8 cellular contexts compared by ENCODE assay signal in the genomic region with DNA sequence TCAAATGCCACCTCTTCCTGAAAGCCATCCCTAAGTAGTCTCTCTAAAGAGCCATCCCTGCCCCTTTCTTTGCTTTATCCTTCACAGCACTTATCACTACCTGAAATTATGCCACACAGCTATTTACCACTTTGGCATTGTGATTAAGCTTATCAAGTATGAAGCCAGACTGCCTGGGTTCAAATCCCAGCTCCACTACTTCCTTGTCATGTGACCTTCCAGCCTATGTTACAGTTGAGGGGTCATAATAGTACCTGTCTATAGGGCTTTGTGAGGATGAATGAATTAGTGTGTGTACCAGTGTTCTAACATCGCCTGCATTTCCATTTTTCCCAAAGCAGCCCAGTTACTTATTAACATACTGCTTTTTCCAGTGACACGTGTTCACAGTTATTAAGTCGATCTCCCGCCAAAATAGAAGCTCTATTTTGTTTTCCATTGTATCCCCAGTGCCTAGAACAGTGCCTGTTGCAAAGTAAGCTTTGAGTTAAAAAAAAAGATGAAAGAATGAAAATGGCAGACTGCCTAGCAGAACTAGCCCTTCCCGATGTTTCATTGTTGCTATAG. TPM values are rescaled to one million over a fixed set of nuclear protein-coding genes. Genes with fewer than 3 reads are reported as not detected.
A peak's percentile ranks its signal among the peaks of the same experiment; 100 is the strongest.
DNase-seq lines count a peak whose midpoint lies in the region; ATAC-seq, FAIRE-seq and TF ChIP-seq lines count a peak whose summit lies in the region.

No MANE protein-coding gene starts in this region.

- CTCF ChIA-PET in AG04450 (lab: Charles Lee) = interaction anchor here (0.6 to 3.3 kb wide), 10 partner anchors 9 to 240 kb away, joined by 3 to 27 read pairs (median 5); no protein-coding TSS in a partner anchor

- H3T11ph ChIP-seq in H9 (ENCODE audit: low read length) = peak overlapping the region; percentile 37

- H3K36me3 ChIP-seq in mesendoderm (ENCODE audit: control insufficient read depth, insufficient read depth, low read length) = no peaks in the 10 kb centered on the region

- H2BK5ac ChIP-seq in H9 (ENCODE audit: insufficient read length, low read length) (no peak overlapping the region), mesendoderm (ENCODE audit: low read length) (no peak overlapping the region)

- no peaks in the 10 kb centered on the region for H3K23me2 ChIP-seq in H9 (ENCODE audit: insufficient read length, low read depth, low read length, poor library complexity, severe bottlenecking)

- H3K79me2 ChIP-seq in H9 (ENCODE audit: insufficient read depth, low read length) (no peaks in the 10 kb centered on the region), mesendoderm (ENCODE audit: control insufficient read depth, insufficient read depth, low read length) (no peaks in the 10 kb centered on the region)

- no peak for TF ChIP-seq CTCF in AG04450 (IDR thresholded peaks at IDR 0.05; ENCODE audit: low read depth, low read length)
- TF ChIP-seq CTCF in H9 (conservative IDR thresholded peaks at IDR 0.05) = no peak
- TF ChIP-seq CTCF in astrocyte of the spinal cord (IDR thresholded peaks at IDR 0.05; ENCODE audit: low read depth, low read length) = no peak

- no peak overlapping the region for H3K4me3 Mint-ChIP-seq in H9

- H2AK5ac ChIP-seq in H9 (ENCODE audit: insufficient read length, low read length) = no peak overlapping the region
- no peak overlapping the region for H2AK5ac ChIP-seq in mesendoderm (ENCODE audit: low read length)

- H3K4me2 ChIP-seq in H9 (ENCODE audit: insufficient read depth, insufficient read length, low read length) (peak overlapping the region; percentile 41), mesendoderm (ENCODE audit: low read length) (peak overlapping the region; percentile 47)

- H3K9ac ChIP-seq in H9 (ENCODE audit: extremely low read depth, insufficient read length, low read length) (peak overlapping the region; percentile 49), mesendoderm (ENCODE audit: low read length) (peak overlapping the region; percentile 63)

- no peak overlapping the region for H4K8ac ChIP-seq in H9 (replicated peaks; ENCODE audit: insufficient read length, low read depth, low read length)
- H4K8ac ChIP-seq in mesendoderm (ENCODE audit: low read depth, low read length) = no peak overlapping the region

- H3K27me3 Mint-ChIP-seq in H9 (ENCODE audit: low read depth) = peaks cover 2% of the 10 kb centered on the region; the same call in 1 of the 2 replicates

- H2BK15ac ChIP-seq in H9 (ENCODE audit: low read depth, low read length) = no peak overlapping the region
- H2BK15ac ChIP-seq in mesendoderm (replicated peaks; ENCODE audit: low read depth) = no peak overlapping the region

- H2AFZ ChIP-seq in H9 (ENCODE audit: low read length) = no peak overlapping the region

- FAIRE-seq in frontal cortex (lab: Jason Lieb, UNC) = no peak

- in situ Hi-C loops in astrocyte of the spinal cord (cut with HindIII; ENCODE audit: low sequenced_read_pairs) = no loop called here

- no peak overlapping the region for H3K23ac ChIP-seq in H9 (ENCODE audit: insufficient read length, low read depth, low read length)
- no peak overlapping the region for H3K23ac ChIP-seq in mesendoderm (ENCODE audit: low read length)

- H3K18ac ChIP-seq in H9 (ENCODE audit: insufficient read length, low read depth, low read length) (peak overlapping the region; percentile 74), mesendoderm (ENCODE audit: low read length) (no peak overlapping the region)

- 0 out of 2 replicates have a peak, but pooled peaks cover 2% of the 10 kb centered on the region for H3K4me1 ChIP-seq in H9 (ENCODE audit: insufficient read depth, low read length)
- peaks cover 2% of the 10 kb centered on the region for H3K4me1 ChIP-seq in mesendoderm (ENCODE audit: control insufficient read depth, low read depth, low read length)

- ATAC-seq in GM18870 (IDR thresholded peaks at IDR 0.05; ENCODE audit: unreplicated experiment) (no peak), GM18502 (IDR thresholded peaks at IDR 0.05; ENCODE audit: poor library complexity, unreplicated experiment) (no peak)

- H2BK20ac ChIP-seq in H9 (ENCODE audit: low read depth, low read length, poor library complexity, severe bottlenecking) = no peak overlapping the region

- H4K5ac ChIP-seq in H9 (ENCODE audit: insufficient read length, low read depth, low read length) = no peak overlapping the region
- no peak overlapping the region for H4K5ac ChIP-seq in mesendoderm (ENCODE audit: low read length)

- no peaks in the 10 kb centered on the region for H3K4me1 Mint-ChIP-seq in H9

- H4K91ac ChIP-seq in H9 (ENCODE audit: insufficient read length, low read depth, low read length) = no peak overlapping the region

- H3K79me1 ChIP-seq in H9 (ENCODE audit: insufficient read depth, low read depth, low read length, poor library complexity, severe bottlenecking) (no peaks in the 10 kb centered on the region), mesendoderm (ENCODE audit: low read length) (no peaks in the 10 kb centered on the region)

- H3K27me3 ChIP-seq in AG04450 (ENCODE audit: control insufficient read depth, insufficient read depth, low read length) (no peaks in the 10 kb centered on the region), H9 (ENCODE audit: insufficient read depth, low read length) (no peaks in the 10 kb centered on the region), mesendoderm (ENCODE audit: insufficient read depth, low read length, poor library complexity) (no peaks in the 10 kb centered on the region)

- POLR2A ChIA-PET in AG04450 (lab: Yijun Ruan, JAX) = interaction anchor here (0.8 to 1.1 kb wide), 6 partner anchors 9 to 93 kb away, joined by 3 to 4 read pairs (median 4); a partner anchor contains a TSS

- no peak overlapping the region for H3K27ac Mint-ChIP-seq in H9

- H3K27ac ChIP-seq in AG04450 (ENCODE audit: low read depth, low read length) (peak overlapping the region; percentile 66), H9 (ENCODE audit: insufficient read length, low read depth, low read length) (peak overlapping the region; percentile 27), mesendoderm (ENCODE audit: low read depth, low read length) (no peak overlapping the region)

- peaks cover 0 to 2% of the 10 kb centered on the region in 2 experiments; a peak in 1 of 5 replicates for H3K9me3 Mint-ChIP-seq in H9

- H3K14ac ChIP-seq in H9 (ENCODE audit: insufficient read depth, low read length) = peak overlapping the region; percentile 24; the same call in 1 of the 2 replicates

- no peak for DNase-seq in AG04450 (ENCODE audit: low read depth, low spot score)
- no peak for DNase-seq in H9
- DNase-seq in astrocyte of the spinal cord (ENCODE audit: low read depth, low spot score) = no peak
- DNase-seq in mesendoderm = no peak
- DNase-seq in frontal cortex (ENCODE audit: low spot score in 2 of 2) = no peak
- no peak for DNase-seq in nucleus accumbens (lab: John Stamatoyannopoulos, UW)

- no CpG with 5 or more reads among the region's 5 CpGs for WGBS in H9 (ENCODE audit: extremely low coverage, insufficient read length, low lambda C conversion rate)
- WGBS in mesendoderm (ENCODE audit: extremely low coverage, insufficient coverage, low lambda C conversion rate) = no CpG with 5 or more reads among the region's 5 CpGs

- no peak overlapping the region for H2BK12ac ChIP-seq in H9 (ENCODE audit: insufficient read length, low read depth, low read length)

- no peaks in the 10 kb centered on the region; a peak in 1 of 7 replicates for H3K36me3 Mint-ChIP-seq in H9 (ENCODE audit: insufficient read depth in 1 of 3, low read depth in 3 of 3)

- H3K4ac ChIP-seq in H9 (ENCODE audit: low read depth, low read length) (no peak overlapping the region; the same call in 1 of the 2 replicates), mesendoderm (ENCODE audit: low read depth, low read length) (no peak overlapping the region)

- H3K4me3 ChIP-seq in AG04450 (ENCODE audit: low read depth, low read length) (peak overlapping the region; percentile 88), astrocyte of the spinal cord (ENCODE audit: low read depth, low read length) (peak overlapping the region; percentile 61), mesendoderm (ENCODE audit: low read length) (peak overlapping the region; percentile 11)

- H4K20me1 ChIP-seq in H9 (ENCODE audit: control insufficient read depth, insufficient read depth, insufficient read length) = no peaks in the 10 kb centered on the region

- H3K56ac ChIP-seq in H9 (ENCODE audit: insufficient read length, low read depth, low read length) (no peak overlapping the region), mesendoderm (ENCODE audit: low read length) (peak overlapping the region; percentile 83)

- no peak overlapping the region for H2BK120ac ChIP-seq in H9 (ENCODE audit: low read depth, low read length, poor library complexity, severe bottlenecking)
- no peak overlapping the region for H2BK120ac ChIP-seq in mesendoderm (ENCODE audit: low read depth, low read length)

- H3K9me3 ChIP-seq in AG04450 (ENCODE audit: control insufficient read depth, insufficient read depth, low read length) = no peaks in the 10 kb centered on the region
- H3K9me3 ChIP-seq in H9 (ENCODE audit: control insufficient read depth, low read depth, low read length) = no peaks in the 10 kb centered on the region

RNA-seq across cellular contexts. Expression of a gene that starts 32.8 kb away (rescaled TPM):
- polyA plus RNA-seq in AG04450 (2011; rRNA removed) = 0.66 and 0.83 TPM in 2 replicates
- 0.32 and 0.83 TPM in 2 replicates for polyA minus RNA-seq in AG04450 (2011; rRNA and poly(A)+ RNA removed)
- total RNA-seq in H9 (2021) = 6.4 and 8.9 TPM in 2 replicates
- 1.5 TPM for polyA plus RNA-seq in mesendoderm (2013, experiment 1 of 2)
- polyA plus RNA-seq in mesendoderm (2013, experiment 2 of 2) = 1.6 TPM
- 2.0 TPM for total RNA-seq in frontal cortex

RNA-seq across cellular contexts. Expression of a gene that starts 33.2 kb away (rescaled TPM):
- polyA plus RNA-seq in AG04450 (2011; rRNA removed) = 7.6 and 8.2 TPM in 2 replicates
- 17.5 and 20.2 TPM in 2 replicates for polyA minus RNA-seq in AG04450 (2011; rRNA and poly(A)+ RNA removed)
- 115 TPM in 2 replicates for total RNA-seq in H9 (2021)
- 47.5 TPM for polyA plus RNA-seq in mesendoderm (2013, experiment 1 of 2)
- polyA plus RNA-seq in mesendoderm (2013, experiment 2 of 2) = 46.6 TPM
- total RNA-seq in frontal cortex = 17.9 TPM

RNA-seq across cellular contexts. Expression of a gene that starts 52.4 kb away (rescaled TPM):
- polyA plus RNA-seq in AG04450 (2011; rRNA removed) = 18.8 and 22.4 TPM in 2 replicates
- 18.7 and 30.0 TPM in 2 replicates for polyA minus RNA-seq in AG04450 (2011; rRNA and poly(A)+ RNA removed)
- 20.3 and 21.0 TPM in 2 replicates for total RNA-seq in H9 (2021)
- polyA plus RNA-seq in mesendoderm (2013, experiment 1 of 2) = 15.9 TPM
- polyA plus RNA-seq in mesendoderm (2013, experiment 2 of 2) = 14.8 TPM
- total RNA-seq in frontal cortex = 12.6 TPM

Comparison
In these comparisons a context has a peak if more than half of its experiments do, and no peak if none do; other contexts are left out.
1. H3K4me3 ChIP-seq: peak in every context shown above with its lines; median percentile 88 in AG04450; 61 in astrocyte of the spinal cord; 11 in mesendoderm.